Comparison of ENCODE assay signal across 8 cellular contexts in genomic region chr19:47228168-47228936, GRCh38. TPM values are rescaled to one million over a fixed set of nuclear protein-coding genes. Genes with fewer than 3 reads are reported as not detected.
DNase-seq lines count a peak whose midpoint lies in the region; ATAC-seq and TF ChIP-seq lines count a peak whose summit lies in the region.

No MANE protein-coding gene starts in this region.

- ATAC-seq in left colon, result no peak
- no peak for ATAC-seq in GM18519 (IDR thresholded peaks at IDR 0.05; ENCODE audit: low FRiP score, unreplicated experiment)

- H3K9me3 ChIP-seq in AG04450 (ENCODE audit: control insufficient read depth, insufficient read depth, low read length), result no peaks in the 10 kb centered on the region; the same call in 1 of the 2 replicates

- no peaks in the 10 kb centered on the region for H3K9me3 Mint-ChIP-seq in MCF 10A (ENCODE audit: unreplicated experiment)

- BruUV-seq in MCF 10A (replicated peaks; lab: Mats Ljungman, UMichigan), result no TSS peak

- H3K4me3 Mint-ChIP-seq in MCF 10A (ENCODE audit: unreplicated experiment), result no peak overlapping the region

- CTCF ChIA-PET in AG04450 (lab: Charles Lee) (no interaction called here), MCF 10A (lab: Yijun Ruan, JAX) (interaction anchor here (0.9 kb wide), 1 partner anchor 16 kb away, joined by 5 read pairs; no protein-coding TSS in a partner anchor)

- H3K36me3 ChIP-seq in H7 (replicated peaks; ENCODE audit: control insufficient read depth, insufficient read depth, low read length), result no peaks in the 10 kb centered on the region

- peaks cover 28% of the 10 kb centered on the region for H3K36me3 Mint-ChIP-seq in MCF 10A (ENCODE audit: insufficient read depth, unreplicated experiment)

- peaks cover 18% of the 10 kb centered on the region for H3K4me1 Mint-ChIP-seq in MCF 10A (ENCODE audit: insufficient read depth, unreplicated experiment)

- H3K27me3 Mint-ChIP-seq in MCF 10A (ENCODE audit: insufficient read depth, unreplicated experiment), result no peaks in the 10 kb centered on the region

- H3K27ac ChIP-seq in AG04450 (ENCODE audit: low read depth, low read length) (peak overlapping the region; percentile 52), substantia nigra (ENCODE audit: low read depth, low read length, poor library complexity, severe bottlenecking) (peak overlapping the region; percentile 94)

- no peak overlapping the region for H3K27ac Mint-ChIP-seq in MCF 10A (ENCODE audit: low read depth, unreplicated experiment)

- intact Hi-C loops in MCF 10A (cut with micrococcal nuclease) (no loop called here), left colon (cut with DNase I, micrococcal nuclease) (no loop called here)

- DNase-seq in AG04450 (ENCODE audit: low read depth, low spot score), result no peak
- DNase-seq in H7, result peak; percentile 80
- peak; percentile 42 to 51 for DNase-seq in SW 1271 (lab: John Stamatoyannopoulos, UW)
- peak; percentile 52 for DNase-seq in MCF 10A (ENCODE audit: unreplicated experiment)
- peak; percentile 68 for DNase-seq in left colon
- DNase-seq in substantia nigra (lab: John Stamatoyannopoulos, UW), result peak in 14 of 49 donors; percentile 15 to 66 (median 39)
- DNase-seq in SK-N-DZ (ENCODE audit: low spot score), result no peak

- TF ChIP-seq CTCF in AG04450 (IDR thresholded peaks at IDR 0.05; ENCODE audit: low read depth, low read length) (no peak), MCF 10A (IDR thresholded peaks at IDR 0.05; ENCODE audit: unreplicated experiment) (no peak)

- H3K4me3 ChIP-seq in AG04450 (ENCODE audit: low read depth, low read length) (peak overlapping the region; percentile 98), H7 (ENCODE audit: insufficient read depth, low read depth, low read length) (peak overlapping the region; percentile 85)

- H3K27me3 ChIP-seq in AG04450 (ENCODE audit: control insufficient read depth, insufficient read depth, low read length) (no peaks in the 10 kb centered on the region), H7 (ENCODE audit: control insufficient read depth, insufficient read depth, low read length) (peaks cover 12% of the 10 kb centered on the region)

- POLR2A ChIA-PET in AG04450 (lab: Yijun Ruan, JAX), result interaction anchor here (0.5 to 3.2 kb wide), 5 partner anchors 16 to 1146 kb away, joined by 3 to 44 read pairs (median 4); partner anchors contain the start of gene CCDC9
- POLR2A ChIA-PET in MCF 10A (lab: Yijun Ruan, JAX), result interaction anchor here (0.9 to 7.8 kb wide), 8 partner anchors 15 to 115 kb away, joined by 3 to 56 read pairs (median 8); partner anchors contain the start of genes CCDC9 and ZC3H4

RNA-seq across cellular contexts. Expression of gene BBC3, which starts 2.6 kb away (rescaled TPM):
- 3.6 and 4.4 TPM in 2 replicates for polyA plus RNA-seq in AG04450 (2011; rRNA removed)
- polyA minus RNA-seq in AG04450 (2011; rRNA and poly(A)+ RNA removed), result 3.6 and 4.5 TPM in 2 replicates
- total RNA-seq in H7 (2014; rRNA removed; shearing (Covaris generic)), result 13.4 and 20.7 TPM in 2 replicates
- total RNA-seq in MCF 10A (2022) (16.2 and 19.6 TPM in 2 replicates), left colon (10 to 100 TPM; 18.9 to 32.9 TPM)
- polyA plus RNA-seq in SK-N-DZ (2014; cell fraction: cytosol; rRNA removed), result 5.3 and 8.5 TPM in 2 replicates
- polyA plus RNA-seq in SK-N-DZ (2014; cell fraction: nucleus; rRNA removed), result 6.3 and 9.1 TPM in 2 replicates

RNA-seq across cellular contexts. Expression of gene CCDC9, which starts 28.0 kb away (rescaled TPM):
- polyA plus RNA-seq in AG04450 (2011; rRNA removed), result 5.0 and 6.6 TPM in 2 replicates
- 4.7 and 9.3 TPM in 2 replicates for polyA minus RNA-seq in AG04450 (2011; rRNA and poly(A)+ RNA removed)
- total RNA-seq in H7 (2014; rRNA removed; shearing (Covaris generic)), result 10.9 and 14.0 TPM in 2 replicates
- total RNA-seq in MCF 10A (2022) (35.0 and 39.0 TPM in 2 replicates), left colon (10 to 100 TPM; 28.0 to 36.7 TPM)
- polyA plus RNA-seq in SK-N-DZ (2014; cell fraction: cytosol; rRNA removed), result 1.4 and 3.0 TPM in 2 replicates
- 3.2 and 3.6 TPM in 2 replicates for polyA plus RNA-seq in SK-N-DZ (2014; cell fraction: nucleus; rRNA removed)

RNA-seq across cellular contexts. Expression of gene INAFM1, which starts 46.3 kb away (rescaled TPM):
- polyA plus RNA-seq in AG04450 (2011; rRNA removed), result 2.4 and 5.0 TPM in 2 replicates
- polyA minus RNA-seq in AG04450 (2011; rRNA and poly(A)+ RNA removed), result 1.0 and 1.3 TPM in 2 replicates
- 2.0 and 2.9 TPM in 2 replicates for total RNA-seq in H7 (2014; rRNA removed; shearing (Covaris generic))
- total RNA-seq in MCF 10A (2022) (15.0 and 16.8 TPM in 2 replicates), left colon (10 to 100 TPM; 13.9 to 14.1 TPM)
- polyA plus RNA-seq in SK-N-DZ (2014; cell fraction: cytosol; rRNA removed), result 2.1 and 2.9 TPM in 2 replicates
- polyA plus RNA-seq in SK-N-DZ (2014; cell fraction: nucleus; rRNA removed), result 2.4 and 7.3 TPM in 2 replicates

Comparison
In these comparisons a context has a peak if more than half of its experiments do, and no peak if none do; other contexts are left out.
1. DNase-seq: peak in H7 (single experiment), SW 1271 (2 of 2), MCF 10A (single experiment) and left colon (2 of 2); none in AG04450 (single experiment) and SK-N-DZ (single experiment).